9 cellular contexts compared by ENCODE assay signal in genomic region chrX:101550362-101550761, GRCh38. TPM values are rescaled to one million over a fixed set of nuclear protein-coding genes. Genes with fewer than 3 reads are reported as not detected.
DNase-seq lines count a peak whose midpoint lies in the region; ATAC-seq and TF ChIP-seq lines count a peak whose summit lies in the region.
"Had no signal": no experiment of that assay in that cellular context is flagged by ENCODE, and none has a peak within 500 bp of the region (broad histone marks: within the 10 kb centered on the region; RNA-seq: fewer than 3 reads in every experiment).

Gene ARMCX1, plus strand, starts transcription at chrX:101550547. Its CDS starts 2,384 bp downstream, at chrX:101552931.

- peak; percentile 62 for DNase-seq in NCI-H446 treated with DMSO at 0.1 percent for 48 hours (lab: John Stamatoyannopoulos, UW)
- DNase-seq in amygdala (lab: John Stamatoyannopoulos, UW): peak in 54 of 56 donors; percentile 3 to 77 (median 46)
- peak; percentile 87 for DNase-seq in cardiac septum (ENCODE audit: low spot score)
- peak; percentile 79 for DNase-seq in upper lobe of right lung

- H3K36me3 ChIP-seq in neutrophil: no peaks in the 10 kb centered on the region
- H3K36me3 ChIP-seq in upper lobe of right lung: no peaks in the 10 kb centered on the region

- no peaks in the 10 kb centered on the region for H3K9me3 ChIP-seq in neutrophil
- H3K9me3 ChIP-seq in upper lobe of right lung: no peaks in the 10 kb centered on the region

- TF ChIP-seq CTCF in neutrophil (IDR thresholded peaks at IDR 0.05) (no peak), upper lobe of right lung (IDR thresholded peaks at IDR 0.05) (no peak)

- H3K27ac ChIP-seq in neutrophil: no peak within 1 kb of the TSS
- peak within 1 kb of the TSS; percentile 68 for H3K27ac ChIP-seq in upper lobe of right lung
- H3K27ac ChIP-seq: VCaP had no signal

- H3K4me3 ChIP-seq in neutrophil (ENCODE audit: low read depth in 1 of 2, low read length in 1 of 2) (peak within 1 kb of the TSS; percentile 24 to 32), upper lobe of right lung (peak within 1 kb of the TSS; percentile 63)

- H3K27me3 ChIP-seq in neutrophil (no peaks in the 10 kb centered on the region), upper lobe of right lung (no peaks in the 10 kb centered on the region)

- ATAC-seq in GM18868 (IDR thresholded peaks at IDR 0.05; ENCODE audit: unreplicated experiment): peak; percentile 95
- ATAC-seq in upper lobe of right lung: peak; percentile 97
- no peak for ATAC-seq in HG03432 (IDR thresholded peaks at IDR 0.05; ENCODE audit: unreplicated experiment)
- no peak for ATAC-seq in GM21528 (IDR thresholded peaks at IDR 0.05; ENCODE audit: low FRiP score, unreplicated experiment)

- peaks cover 11 to 13% of the 10 kb centered on the region in 2 experiments for H3K4me1 ChIP-seq in neutrophil (ENCODE audit: control insufficient read depth in 1 of 2, insufficient read depth in 1 of 2, low read depth in 1 of 2, low read length in 1 of 2)
- H3K4me1 ChIP-seq in upper lobe of right lung: no peaks in the 10 kb centered on the region

- intact Hi-C loops in cardiac septum (cut with DNase I) (loop anchor here (2.0 kb wide), 1 partner anchor 136 kb away; no protein-coding TSS in a partner anchor), upper lobe of right lung (cut with DNase I) (no loop called here)

RNA-seq across cellular contexts. Expression of gene ARMCX1, which starts in this region (rescaled TPM):
- 33.2 TPM for total RNA-seq in cardiac septum
- 21.7 TPM for total RNA-seq in upper lobe of right lung

Comparison
In these comparisons a context has a peak if more than half of its experiments do, and no peak if none do; other contexts are left out.
1. ATAC-seq: peak in GM18868 (single experiment) and upper lobe of right lung (single experiment); none in HG03432 (single experiment) and GM21528 (single experiment).
2. Peak in every context shown above with its lines, with median percentiles within 50 percentile points of each other: DNase-seq.